Comparison of ENCODE assay signal across 1 cellular context in the genomic region with DNA sequence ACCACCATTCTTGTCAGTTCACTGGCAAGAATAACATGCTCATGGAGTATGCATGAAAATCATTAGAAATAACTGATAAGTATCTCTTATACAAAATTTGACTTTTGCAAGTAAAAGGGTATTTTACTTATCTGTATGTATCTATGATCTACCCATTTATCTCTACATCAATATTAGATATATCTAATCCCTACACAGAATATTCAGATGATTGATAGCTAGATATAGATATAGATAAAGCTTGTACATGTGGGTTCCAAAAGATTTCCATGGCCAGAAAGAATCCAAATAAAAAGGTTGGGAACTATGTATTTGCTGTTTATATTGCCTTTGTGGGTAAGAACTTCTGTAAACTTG.
TF ChIP-seq lines count a peak whose summit lies in the region.

No MANE protein-coding gene starts in this region.

TF ChIP-seq in SK-N-SH treated with all-trans-retinoic acid at 6 μM for 48 hours, 23 proteins besides CTCF, POLR2A, EP300 and RAD21 (continued from another document):
- TF ChIP-seq, protein P1, sequence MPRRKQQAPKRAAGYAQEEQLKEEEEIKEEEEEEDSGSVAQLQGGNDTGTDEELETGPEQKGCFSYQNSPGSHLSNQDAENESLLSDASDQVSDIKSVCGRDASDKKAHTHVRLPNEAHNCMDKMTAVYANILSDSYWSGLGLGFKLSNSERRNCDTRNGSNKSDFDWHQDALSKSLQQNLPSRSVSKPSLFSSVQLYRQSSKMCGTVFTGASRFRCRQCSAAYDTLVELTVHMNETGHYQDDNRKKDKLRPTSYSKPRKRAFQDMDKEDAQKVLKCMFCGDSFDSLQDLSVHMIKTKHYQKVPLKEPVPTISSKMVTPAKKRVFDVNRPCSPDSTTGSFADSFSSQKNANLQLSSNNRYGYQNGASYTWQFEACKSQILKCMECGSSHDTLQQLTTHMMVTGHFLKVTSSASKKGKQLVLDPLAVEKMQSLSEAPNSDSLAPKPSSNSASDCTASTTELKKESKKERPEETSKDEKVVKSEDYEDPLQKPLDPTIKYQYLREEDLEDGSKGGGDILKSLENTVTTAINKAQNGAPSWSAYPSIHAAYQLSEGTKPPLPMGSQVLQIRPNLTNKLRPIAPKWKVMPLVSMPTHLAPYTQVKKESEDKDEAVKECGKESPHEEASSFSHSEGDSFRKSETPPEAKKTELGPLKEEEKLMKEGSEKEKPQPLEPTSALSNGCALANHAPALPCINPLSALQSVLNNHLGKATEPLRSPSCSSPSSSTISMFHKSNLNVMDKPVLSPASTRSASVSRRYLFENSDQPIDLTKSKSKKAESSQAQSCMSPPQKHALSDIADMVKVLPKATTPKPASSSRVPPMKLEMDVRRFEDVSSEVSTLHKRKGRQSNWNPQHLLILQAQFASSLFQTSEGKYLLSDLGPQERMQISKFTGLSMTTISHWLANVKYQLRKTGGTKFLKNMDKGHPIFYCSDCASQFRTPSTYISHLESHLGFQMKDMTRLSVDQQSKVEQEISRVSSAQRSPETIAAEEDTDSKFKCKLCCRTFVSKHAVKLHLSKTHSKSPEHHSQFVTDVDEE (CRISPR knock-in tag; IDR thresholded peaks at IDR 0.05): no peak
- no peak for TF ChIP-seq ZNF565 (CRISPR knock-in tag; conservative IDR thresholded peaks at IDR 0.05; ENCODE audit: low read depth)
- TF ChIP-seq GLIS3 (CRISPR knock-in tag; IDR thresholded peaks at IDR 0.05): no peak
- TF ChIP-seq, protein P2, sequence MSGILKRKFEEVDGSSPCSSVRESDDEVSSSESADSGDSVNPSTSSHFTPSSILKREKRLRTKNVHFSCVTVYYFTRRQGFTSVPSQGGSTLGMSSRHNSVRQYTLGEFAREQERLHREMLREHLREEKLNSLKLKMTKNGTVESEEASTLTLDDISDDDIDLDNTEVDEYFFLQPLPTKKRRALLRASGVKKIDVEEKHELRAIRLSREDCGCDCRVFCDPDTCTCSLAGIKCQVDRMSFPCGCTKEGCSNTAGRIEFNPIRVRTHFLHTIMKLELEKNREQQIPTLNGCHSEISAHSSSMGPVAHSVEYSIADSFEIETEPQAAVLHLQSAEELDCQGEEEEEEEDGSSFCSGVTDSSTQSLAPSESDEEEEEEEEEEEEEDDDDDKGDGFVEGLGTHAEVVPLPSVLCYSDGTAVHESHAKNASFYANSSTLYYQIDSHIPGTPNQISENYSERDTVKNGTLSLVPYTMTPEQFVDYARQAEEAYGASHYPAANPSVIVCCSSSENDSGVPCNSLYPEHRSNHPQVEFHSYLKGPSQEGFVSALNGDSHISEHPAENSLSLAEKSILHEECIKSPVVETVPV (CRISPR knock-in tag; IDR thresholded peaks at IDR 0.05): no peak
- no peak for TF ChIP-seq BACH2 (CRISPR knock-in tag; IDR thresholded peaks at IDR 0.05; ENCODE audit: borderline replicate concordance)
- TF ChIP-seq ZNF8 (CRISPR knock-in tag; IDR thresholded peaks at IDR 0.05): no peak
- no peak for TF ChIP-seq ZFP3 (CRISPR knock-in tag; IDR thresholded peaks at IDR 0.05)
- TF ChIP-seq RARB (CRISPR knock-in tag; IDR thresholded peaks at IDR 0.05): no peak
